8 cellular contexts compared by ENCODE assay signal in the genomic region with DNA sequence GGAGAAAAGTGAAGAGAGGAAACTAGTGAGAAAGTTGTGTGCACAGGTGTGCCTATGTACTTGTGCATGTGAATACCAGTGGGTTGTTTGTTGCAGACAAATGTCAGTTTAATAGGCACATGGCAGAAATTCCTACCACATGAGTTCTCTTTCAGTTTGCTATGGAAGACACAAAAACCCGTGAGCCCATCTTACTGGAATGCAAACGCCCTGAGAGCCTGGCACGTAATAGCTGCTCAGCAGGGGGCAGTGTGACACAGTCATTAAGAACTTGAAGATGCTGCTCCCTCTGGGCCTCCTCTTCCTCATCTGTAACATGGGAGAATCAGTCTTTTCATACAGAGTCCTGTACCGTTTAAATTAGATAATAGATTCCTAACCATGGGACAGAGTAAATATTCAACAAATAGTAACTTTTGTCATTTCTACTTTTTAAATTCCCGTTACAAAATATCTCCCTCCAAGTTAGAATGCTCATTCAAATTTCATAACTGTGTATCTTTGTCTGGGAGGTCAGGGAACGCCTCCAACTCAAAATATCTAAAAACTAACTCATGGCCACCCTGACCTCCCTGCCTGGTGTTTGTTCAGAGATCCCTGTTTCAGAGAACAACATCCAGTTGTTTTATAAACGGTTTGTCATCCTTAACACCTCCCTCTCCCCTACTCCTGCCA.
DNase-seq lines count a peak whose midpoint lies in the region; ATAC-seq and TF ChIP-seq lines count a peak whose summit lies in the region.

No MANE protein-coding gene starts in this region.

- H3K9me3 Mint-ChIP-seq in activated CD4-positive, alpha-beta T cell treated with anti-CD3 and anti-CD28 coated beads, Interleukin-2, amount 10 ng/mL, durations not matched to agents 7 days and 5 days: no peaks in the 10 kb centered on the region

- H3K4me3 Mint-ChIP-seq in activated CD4-positive, alpha-beta T cell treated with anti-CD3 and anti-CD28 coated beads, Interleukin-2, amount 10 ng/mL, durations not matched to agents 7 days and 5 days: no peak overlapping the region

- TF ChIP-seq CTCF in body of pancreas (IDR thresholded peaks at IDR 0.05): peak in 6 of 7 experiments; percentile 37 to 54 (median 46)
- TF ChIP-seq CTCF in suprapubic skin (IDR thresholded peaks at IDR 0.05): peak; percentile 40 to 53

- H3K27me3 Mint-ChIP-seq in activated CD4-positive, alpha-beta T cell treated with anti-CD3 and anti-CD28 coated beads, Interleukin-2, amount 10 ng/mL, durations not matched to agents 7 days and 5 days: no peaks in the 10 kb centered on the region

- intact Hi-C loops in body of pancreas (cut with DNase I): no loop called here

- H3K36me3 ChIP-seq in body of pancreas (replicated peaks in 1 of 2; ENCODE audit: insufficient read depth in 1 of 2, low read depth in 2 of 2) (no peaks in the 10 kb centered on the region), suprapubic skin (no peaks in the 10 kb centered on the region)

- TF ChIP-seq POLR2A in body of pancreas (IDR thresholded peaks at IDR 0.05): no peak
- TF ChIP-seq POLR2A in suprapubic skin (IDR thresholded peaks at IDR 0.05): no peak

- TF ChIP-seq EP300 in suprapubic skin (IDR thresholded peaks at IDR 0.05): no peak

- no peak overlapping the region for H3K27ac Mint-ChIP-seq in activated CD4-positive, alpha-beta T cell treated with anti-CD3 and anti-CD28 coated beads, Interleukin-2, amount 10 ng/mL, durations not matched to agents 7 days and 5 days

- 26 to 32% methylated on average over 7 of the region's 7 CpGs for WGBS in body of pancreas, 2 donors
- WGBS in suprapubic skin: 40% methylated on average over 7 of the region's 7 CpGs

- H3K4me1 ChIP-seq in body of pancreas: no peaks in the 10 kb centered on the region
- H3K4me1 ChIP-seq in suprapubic skin: peaks cover 13% of the 10 kb centered on the region

- H3K27me3 ChIP-seq in body of pancreas (no peaks in the 10 kb centered on the region), suprapubic skin (no peaks in the 10 kb centered on the region)

- no peak overlapping the region for H3K27ac ChIP-seq in body of pancreas
- H3K27ac ChIP-seq in suprapubic skin: peak overlapping the region; percentile 4

- H3K4me3 ChIP-seq in body of pancreas: no peak overlapping the region
- no peak overlapping the region for H3K4me3 ChIP-seq in suprapubic skin

- POLR2A ChIA-PET in activated CD4-positive, alpha-beta T cell treated with anti-CD3 and anti-CD28 coated beads, Interleukin-2, amount 10 ng/mL, durations not matched to agents 7 days and 5 days (lab: Charles Lee): no interaction called here

- H3K4me1 Mint-ChIP-seq in activated CD4-positive, alpha-beta T cell treated with anti-CD3 and anti-CD28 coated beads, Interleukin-2, amount 10 ng/mL, durations not matched to agents 7 days and 5 days: no peaks in the 10 kb centered on the region

- H3K9me3 ChIP-seq in body of pancreas: no peaks in the 10 kb centered on the region
- H3K9me3 ChIP-seq in suprapubic skin: no peaks in the 10 kb centered on the region

- peak; percentile 6 for DNase-seq in activated CD4-positive, alpha-beta T cell treated with anti-CD3 and anti-CD28 coated beads, Interleukin-2, amount 10 ng/mL, durations not matched to agents 7 days and 5 days
- DNase-seq in activated CD4-positive, alpha-beta T cell treated with anti-CD3 and anti-CD28 coated beads for 1 hour: no peak
- DNase-seq in NCI-H446 (lab: John Stamatoyannopoulos, UW) (peak; percentile 19 to 49), body of pancreas (peak; percentile 56 to 76 (median 70)), inferior parietal cortex (ENCODE audit: extremely low spot score) (peak; percentile 32), suprapubic skin (ENCODE audit: low spot score in 2 of 2) (peak; percentile 80 to 82)
- DNase-seq in activated CD8-positive, alpha-beta memory T cell treated with anti-CD3 and anti-CD28 coated beads for 24 hours: no peak

- CTCF ChIA-PET in activated CD4-positive, alpha-beta T cell treated with anti-CD3 and anti-CD28 coated beads, Interleukin-2, amount 10 ng/mL, durations not matched to agents 7 days and 5 days (lab: Charles Lee): no interaction called here

- peak; percentile 68 for ATAC-seq in body of pancreas
- ATAC-seq in GM18868 (IDR thresholded peaks at IDR 0.05; ENCODE audit: unreplicated experiment): no peak

- H3K36me3 Mint-ChIP-seq in activated CD4-positive, alpha-beta T cell treated with anti-CD3 and anti-CD28 coated beads, Interleukin-2, amount 10 ng/mL, durations not matched to agents 7 days and 5 days (ENCODE audit: low read depth): no peaks in the 10 kb centered on the region

Comparison
In these comparisons a context has a peak if more than half of its experiments do, and no peak if none do; other contexts are left out.
1. DNase-seq: peak in activated CD4-positive, alpha-beta T cell treated with anti-CD3 and anti-CD28 coated beads, Interleukin-2, amount 10 ng/mL, durations not matched to agents 7 days and 5 days (single experiment), NCI-H446 (2 of 2), body of pancreas (4 of 4), inferior parietal cortex (single experiment) and suprapubic skin (2 of 2); none in activated CD4-positive, alpha-beta T cell treated with anti-CD3 and anti-CD28 coated beads for 1 hour (single experiment) and activated CD8-positive, alpha-beta memory T cell treated with anti-CD3 and anti-CD28 coated beads for 24 hours (single experiment).